ENCODE assay signal across 8 cellular contexts in the genomic region with DNA sequence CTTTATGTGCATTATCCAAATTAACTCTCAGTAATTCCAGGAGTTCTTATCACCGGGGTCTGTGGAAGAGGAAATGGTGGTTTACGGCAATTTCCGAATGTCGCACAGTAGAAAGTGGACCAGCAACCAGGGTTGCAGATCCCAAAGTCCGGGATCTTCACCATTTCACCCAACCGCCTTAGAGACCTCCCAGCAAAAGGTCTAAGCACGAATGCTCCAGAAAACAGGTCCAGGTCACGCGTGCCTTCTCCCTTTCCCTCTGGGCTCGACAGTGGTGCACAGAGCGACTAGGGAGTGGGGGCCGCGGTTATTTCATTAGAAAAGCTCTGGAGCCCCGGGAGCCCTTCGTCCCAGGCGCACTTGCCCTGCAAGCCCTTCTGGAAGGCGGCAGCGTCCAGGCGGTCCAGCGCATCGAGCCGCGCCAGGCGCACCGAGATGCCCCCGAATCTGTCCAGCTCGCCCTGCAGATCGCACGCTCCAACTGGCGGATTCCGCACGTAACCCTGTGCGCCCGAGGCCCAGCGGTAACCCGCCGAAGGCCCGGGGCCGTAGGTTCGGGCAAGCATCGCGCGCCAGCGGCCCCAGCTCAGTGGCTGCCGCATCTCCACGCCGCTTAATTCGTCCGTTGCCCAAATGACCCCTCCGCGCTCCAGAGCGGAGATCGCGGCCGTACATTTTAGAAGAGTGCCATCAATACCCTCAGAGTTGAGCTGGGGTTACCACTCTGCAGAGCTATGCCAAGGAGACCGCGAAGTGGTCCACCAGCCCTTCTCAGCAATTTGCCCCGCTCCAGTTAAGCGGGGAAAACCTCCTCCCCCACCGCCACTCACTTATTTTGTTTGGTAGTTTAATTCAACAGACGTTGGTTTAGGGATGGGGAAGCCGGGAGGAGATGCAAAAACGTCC. TPM values are rescaled to one million over a fixed set of nuclear protein-coding genes. Genes with fewer than 3 reads are reported as not detected.
A peak's percentile ranks its signal among the peaks of the same experiment; 100 is the strongest.
DNase-seq lines count a peak whose midpoint lies in the region; ATAC-seq and TF ChIP-seq lines count a peak whose summit lies in the region.

A gene with protein sequence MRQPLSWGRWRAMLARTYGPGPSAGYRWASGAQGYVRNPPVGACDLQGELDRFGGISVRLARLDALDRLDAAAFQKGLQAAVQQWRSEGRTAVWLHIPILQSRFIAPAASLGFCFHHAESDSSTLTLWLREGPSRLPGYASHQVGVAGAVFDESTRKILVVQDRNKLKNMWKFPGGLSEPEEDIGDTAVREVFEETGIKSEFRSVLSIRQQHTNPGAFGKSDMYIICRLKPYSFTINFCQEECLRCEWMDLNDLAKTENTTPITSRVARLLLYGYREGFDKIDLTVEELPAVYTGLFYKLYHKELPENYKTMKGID (minus strand): TSS at position 627 of the 906 bp plus-strand sequence. CDS start 25 bp downstream, at position 602.

- peak within 1 kb of the TSS; percentile 80 for H3K27ac ChIP-seq in HL-60 (replicated peaks)
- H3K27ac ChIP-seq in PC-9, result peak within 1 kb of the TSS; percentile 54
- H3K27ac ChIP-seq in suprapubic skin, result peak within 1 kb of the TSS; percentile 59

- H3K27me3 Mint-ChIP-seq in nephron (ENCODE audit: low read depth), result no peaks in the 10 kb centered on the region

- H3K4me3 ChIP-seq in HL-60 (replicated peaks; ENCODE audit: insufficient read depth, low read length) (peak within 1 kb of the TSS; percentile 91), PC-9 (peak within 1 kb of the TSS; percentile 87), suprapubic skin (peak within 1 kb of the TSS; percentile 83)

- TF ChIP-seq EP300 in suprapubic skin (IDR thresholded peaks at IDR 0.05), result no peak

- H3K27me3 ChIP-seq in HL-60 (ENCODE audit: insufficient read depth, poor library complexity, severe bottlenecking) (no peaks in the 10 kb centered on the region), PC-9 (ENCODE audit: insufficient read depth, low read depth) (no peaks in the 10 kb centered on the region), suprapubic skin (no peaks in the 10 kb centered on the region)

- H3K79me2 ChIP-seq in PC-9 (ENCODE audit: low read depth), result peaks cover 40% of the 10 kb centered on the region

- no peaks in the 10 kb centered on the region for H3K36me3 Mint-ChIP-seq in nephron (ENCODE audit: low read depth)

- H3K36me3 ChIP-seq in PC-9 (ENCODE audit: low read depth), result no peaks in the 10 kb centered on the region
- no peaks in the 10 kb centered on the region for H3K36me3 ChIP-seq in suprapubic skin

- peak within 1 kb of the TSS; percentile 91 to 97 (median 97) for H3K27ac Mint-ChIP-seq in nephron

- no peaks in the 10 kb centered on the region for H3K4me1 Mint-ChIP-seq in nephron

- intact Hi-C loops in PC-9 (cut with micrococcal nuclease; ENCODE audit: unreplicated experiment), result loop anchor here (1.0 to 2.0 kb wide), 3 partner anchors 24 to 319 kb away; a partner anchor contains a TSS

- ATAC-seq in GM21360 (IDR thresholded peaks at IDR 0.05; ENCODE audit: unreplicated experiment), result peak; percentile 54

- DNase-seq in DMS153 (lab: John Stamatoyannopoulos, UW), result peak; percentile 26
- DNase-seq in HL-60 (ENCODE audit: low read depth in 1 of 2, low spot score in 1 of 2), result peak; percentile 39 to 63
- peak; percentile 48 to 51 for DNase-seq in PC-9
- DNase-seq in activated T-helper 9 cell treated with anti-CD3 and anti-CD28 coated beads, Interleukin-2, amount 50 U/mL, for 16 hours (ENCODE audit: low read depth), result peak; percentile 10
- DNase-seq in fibroblast of the conjunctiva (ENCODE audit: low read depth), result peak; percentile 29
- DNase-seq in suprapubic skin (ENCODE audit: low spot score in 2 of 2), result peak; percentile 68 to 82

- no peaks in the 10 kb centered on the region for H3K9me3 Mint-ChIP-seq in nephron

- no peaks in the 10 kb centered on the region for H4K20me1 ChIP-seq in PC-9 (ENCODE audit: insufficient read depth)

- peak within 1 kb of the TSS; percentile 97 for H2AFZ ChIP-seq in PC-9

- H3K4me2 ChIP-seq in PC-9, result peak within 1 kb of the TSS; percentile 79

- no peak for TF ChIP-seq CTCF in HL-60 (IDR thresholded peaks at IDR 0.05; ENCODE audit: insufficient read depth, low read length)
- TF ChIP-seq CTCF in PC-9 (conservative IDR thresholded peaks at IDR 0.05), result no peak
- no peak for TF ChIP-seq CTCF in nephron (IDR thresholded peaks at IDR 0.05; ENCODE audit: unreplicated experiment in 3 of 3)
- TF ChIP-seq CTCF in suprapubic skin (IDR thresholded peaks at IDR 0.05), result no peak

- CTCF ChIA-PET in PC-9 (lab: Charles Lee), result interaction anchor here (0.7 kb wide), 1 partner anchor 344 kb away, joined by 3 read pairs; no protein-coding TSS in a partner anchor

- TSS peak; percentile 38 for BruUV-seq in PC-9 (replicated peaks; lab: Mats Ljungman, UMichigan)

- H3K9me2 ChIP-seq in PC-9 (ENCODE audit: insufficient read depth), result no peaks in the 10 kb centered on the region

- peaks cover 8% of the 10 kb centered on the region; the same call in 1 of the 2 replicates for H3F3A ChIP-seq in PC-9 (ENCODE audit: insufficient read depth, low read depth)

- peaks cover 20% of the 10 kb centered on the region for H3K4me1 ChIP-seq in PC-9 (replicated peaks; ENCODE audit: insufficient read depth)
- H3K4me1 ChIP-seq in suprapubic skin, result peaks cover 25% of the 10 kb centered on the region

- POLR2A ChIA-PET in PC-9 (lab: Charles Lee; ENCODE audit: unreplicated experiment), result no interaction called here

- peak within 1 kb of the TSS; percentile 99 to 100 (median 100) for H3K4me3 Mint-ChIP-seq in nephron

- under 1% methylated on average over 23 of the region's 63 CpGs for WGBS in suprapubic skin

- TF ChIP-seq POLR2A in suprapubic skin (IDR thresholded peaks at IDR 0.05), result no peak

- no peaks in the 10 kb centered on the region for H3K9me3 ChIP-seq in PC-9 (ENCODE audit: insufficient read depth, low read depth)
- no peaks in the 10 kb centered on the region for H3K9me3 ChIP-seq in suprapubic skin

RNA-seq across cellular contexts. Expression of the gene that starts here (rescaled TPM):
- total RNA-seq in PC-9 (2021) (13.8 and 14.1 TPM in 2 replicates), suprapubic skin (1 to 10 TPM; 5.3 to 8.1 (median 7.0) TPM)

Comparison
In these comparisons a context has a peak if more than half of its experiments do, and no peak if none do; other contexts are left out.
1. Peak in every context shown above with its lines: DNase-seq, ATAC-seq, H3K4me3 ChIP-seq and H3K27ac ChIP-seq.
2. DNase-seq: peak in every context shown above with its lines; median percentile 75 in suprapubic skin; 51 in HL-60; 50 in PC-9; 29 in fibroblast of the conjunctiva; 26 in DMS153; 10 in activated T-helper 9 cell treated with anti-CD3 and anti-CD28 coated beads, Interleukin-2, amount 50 U/mL, for 16 hours.